Comparison of ENCODE assay signal across 17 cellular contexts in genomic region chr4:150569384-150569987, GRCh38. TPM values are rescaled to one million over a fixed set of nuclear protein-coding genes. Genes with fewer than 3 reads are reported as not detected.
A peak's percentile ranks its signal among the peaks of the same experiment; 100 is the strongest.
DNase-seq lines count a peak whose midpoint lies in the region; TF ChIP-seq lines count a peak whose summit lies in the region.
"Had no signal": no experiment of that assay in that cellular context is flagged by ENCODE, and none has a peak within 500 bp of the region (broad histone marks: within the 10 kb centered on the region; RNA-seq: fewer than 3 reads in every experiment).

No MANE protein-coding gene starts in this region.

- H3K9me3 Mint-ChIP-seq in progenitor cell of endocrine pancreas (ENCODE audit: low read depth): peaks cover 6% of the 10 kb centered on the region

- H3K27ac ChIP-seq in SK-N-MC: no peak overlapping the region
- H3K27ac ChIP-seq: SJSA1, tibial nerve had no signal

- peaks cover 6% of the 10 kb centered on the region for H3K36me3 Mint-ChIP-seq in progenitor cell of endocrine pancreas (ENCODE audit: insufficient read depth)

- no peak overlapping the region for H3K27ac Mint-ChIP-seq in progenitor cell of endocrine pancreas
- H3K27ac Mint-ChIP-seq: activated B cell treated with CpG ODN at 0.5 μM for 24 hours; activated naive CD8-positive, alpha-beta T cell treated with anti-CD3 and anti-CD28 coated beads, Interleukin-2, amount 10 ng/mL, durations not matched to agents 7 days and 5 days had no signal

- in situ Hi-C loops in GM13977 (cut with MboI; ENCODE audit: low pct_unique_long_range_greater_than_20kb, low sequenced_read_pairs, unreplicated experiment): no loop called here

- peaks cover 14% of the 10 kb centered on the region for H3K4me1 Mint-ChIP-seq in progenitor cell of endocrine pancreas (ENCODE audit: low read depth)
- H3K4me1 Mint-ChIP-seq: activated B cell treated with CpG ODN at 0.5 μM for 24 hours had no signal

- H3K36me3 ChIP-seq in SK-N-MC (ENCODE audit: insufficient read depth, low read length): no peaks in the 10 kb centered on the region; the same call in 1 of the 2 replicates
- H3K36me3 ChIP-seq in skeletal muscle satellite cell (ENCODE audit: insufficient read depth, low read length): no peaks in the 10 kb centered on the region
- H3K36me3 ChIP-seq: SJSA1 had no signal

- H3K4me3 ChIP-seq in SK-N-MC (no peak overlapping the region), fibroblast of villous mesenchyme (ENCODE audit: low read depth, low read length) (no peak overlapping the region), skeletal muscle satellite cell (ENCODE audit: low read length) (no peak overlapping the region)
- H3K4me3 ChIP-seq: heart left ventricle, SJSA1, tibial nerve had no signal

- H3K4me2 ChIP-seq in skeletal muscle satellite cell (ENCODE audit: low read length): peak overlapping the region; percentile 3

- peaks cover 11% of the 10 kb centered on the region for H3K4me1 ChIP-seq in skeletal muscle satellite cell (ENCODE audit: control insufficient read depth, insufficient read depth, low read length)
- H3K4me1 ChIP-seq: heart left ventricle, SJSA1, tibial nerve had no signal

- peak; percentile 9 for DNase-seq in NCI-H1694 treated with DMSO at 0.1 percent for 48 hours (lab: John Stamatoyannopoulos, UW)
- DNase-seq in NCI-H1694 (lab: John Stamatoyannopoulos, UW): no peak
- DNase-seq in SK-N-MC (ENCODE audit: low read depth, low spot score): no peak
- peak; percentile 17 for DNase-seq in fibroblast of villous mesenchyme (ENCODE audit: low read depth)
- DNase-seq in GM13977 (ENCODE audit: low spot score): no peak
- no peak for DNase-seq in SK-N-DZ (ENCODE audit: low spot score)
- no peak for DNase-seq in progenitor cell of endocrine pancreas (ENCODE audit: low spot score, unreplicated experiment)
- DNase-seq: activated B cell treated with CpG ODN at 0.5 μM for 24 hours; activated naive CD8-positive, alpha-beta T cell treated with anti-CD3 and anti-CD28 coated beads, Interleukin-2, amount 10 ng/mL, durations not matched to agents 7 days and 5 days; DMS153; effector memory CD4-positive, alpha-beta T cell; heart left ventricle; nucleus accumbens had no signal

- H3K9me3 ChIP-seq in SK-N-MC (ENCODE audit: low read depth, low read length) (no peaks in the 10 kb centered on the region), skeletal muscle satellite cell (replicated peaks; ENCODE audit: low read length) (no peaks in the 10 kb centered on the region)
- H3K9me3 ChIP-seq: SJSA1 had no signal

- no peak for TF ChIP-seq CTCF in fibroblast of villous mesenchyme (IDR thresholded peaks at IDR 0.05; ENCODE audit: insufficient read depth, low read depth, low read length)
- TF ChIP-seq CTCF in GM13977 (IDR thresholded peaks at IDR 0.05; ENCODE audit: extremely low read depth, insufficient read depth, missing control alignments): no peak
- TF ChIP-seq CTCF in progenitor cell of endocrine pancreas (IDR thresholded peaks at IDR 0.05; ENCODE audit: unreplicated experiment): no peak

- H3K4me3 Mint-ChIP-seq in progenitor cell of endocrine pancreas (ENCODE audit: low read depth): no peak overlapping the region
- H3K4me3 Mint-ChIP-seq: activated B cell treated with CpG ODN at 0.5 μM for 24 hours; activated naive CD8-positive, alpha-beta T cell treated with anti-CD3 and anti-CD28 coated beads, Interleukin-2, amount 10 ng/mL, durations not matched to agents 7 days and 5 days had no signal

- no peaks in the 10 kb centered on the region for H3K27me3 Mint-ChIP-seq in progenitor cell of endocrine pancreas
- H3K27me3 Mint-ChIP-seq: activated B cell treated with CpG ODN at 0.5 μM for 24 hours; activated naive CD8-positive, alpha-beta T cell treated with anti-CD3 and anti-CD28 coated beads, Interleukin-2, amount 10 ng/mL, durations not matched to agents 7 days and 5 days had no signal

- no peaks in the 10 kb centered on the region for H3K27me3 ChIP-seq in skeletal muscle satellite cell (ENCODE audit: control insufficient read depth, insufficient read depth, low read length)
- H3K27me3 ChIP-seq: heart left ventricle, SJSA1, tibial nerve had no signal

- H3K9ac ChIP-seq in SK-N-MC (ENCODE audit: insufficient read length): peak overlapping the region; percentile 9
- H3K9ac ChIP-seq in skeletal muscle satellite cell (ENCODE audit: low read depth, low read length): no peak overlapping the region

RNA-seq across cellular contexts. Expression of gene MAB21L2, which starts 12.5 kb away (rescaled TPM):
- under 0.01 TPM in 2 replicates for total RNA-seq in fibroblast of villous mesenchyme
- not detected in 2 replicates for total RNA-seq in skeletal muscle satellite cell (2012; rRNA removed)
- polyA plus RNA-seq in SK-N-DZ (2014; cell fraction: cytosol; rRNA removed): 139 and 144 TPM in 2 replicates
- 62.9 and 68.9 TPM in 2 replicates for polyA plus RNA-seq in SK-N-DZ (2014; cell fraction: nucleus; rRNA removed)
- 0.19 and 0.51 TPM in 2 replicates for total RNA-seq in progenitor cell of endocrine pancreas
- total RNA-seq: activated B cell treated with CpG ODN at 0.5 μM for 24 hours; activated naive CD8-positive, alpha-beta T cell treated with anti-CD3 and anti-CD28 coated beads, Interleukin-2, amount 10 ng/mL, durations not matched to agents 7 days and 5 days; H1; SJSA1 had no signal

Comparison
In these comparisons a context has a peak if more than half of its experiments do, and no peak if none do; other contexts are left out.
1. DNase-seq: peak in NCI-H1694 treated with DMSO at 0.1 percent for 48 hours (single experiment) and fibroblast of villous mesenchyme (single experiment); none in NCI-H1694 (single experiment), SK-N-MC (single experiment), GM13977 (single experiment), SK-N-DZ (single experiment) and progenitor cell of endocrine pancreas (single experiment).